Comparison of ENCODE assay signal across 1 cellular context in the genomic region with DNA sequence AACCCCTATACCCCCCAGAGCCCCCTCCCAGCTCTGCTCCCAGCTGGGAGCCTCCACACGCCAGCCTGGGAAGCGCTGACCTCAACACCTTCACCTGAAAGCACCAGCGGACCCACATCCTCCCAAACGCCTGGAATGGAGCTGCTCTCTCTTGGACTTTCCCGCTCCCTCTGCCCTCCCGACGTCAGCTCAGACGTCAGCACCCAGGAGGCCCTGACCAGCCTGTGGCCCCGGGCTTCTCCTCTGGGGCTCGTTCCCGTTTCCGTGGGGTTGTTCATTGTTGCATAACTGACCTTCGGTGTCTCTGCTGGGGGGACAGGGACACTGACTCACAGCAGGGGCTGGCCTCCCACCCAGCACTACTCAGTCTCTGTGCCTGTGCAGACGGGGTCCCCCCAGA.
TF ChIP-seq lines count a peak whose summit lies in the region.

No MANE protein-coding gene starts in this region.

TF ChIP-seq in GM12878, 131 proteins besides CTCF, POLR2A, EP300 and RAD21 (continued from another document):
- TF ChIP-seq, protein P1, sequence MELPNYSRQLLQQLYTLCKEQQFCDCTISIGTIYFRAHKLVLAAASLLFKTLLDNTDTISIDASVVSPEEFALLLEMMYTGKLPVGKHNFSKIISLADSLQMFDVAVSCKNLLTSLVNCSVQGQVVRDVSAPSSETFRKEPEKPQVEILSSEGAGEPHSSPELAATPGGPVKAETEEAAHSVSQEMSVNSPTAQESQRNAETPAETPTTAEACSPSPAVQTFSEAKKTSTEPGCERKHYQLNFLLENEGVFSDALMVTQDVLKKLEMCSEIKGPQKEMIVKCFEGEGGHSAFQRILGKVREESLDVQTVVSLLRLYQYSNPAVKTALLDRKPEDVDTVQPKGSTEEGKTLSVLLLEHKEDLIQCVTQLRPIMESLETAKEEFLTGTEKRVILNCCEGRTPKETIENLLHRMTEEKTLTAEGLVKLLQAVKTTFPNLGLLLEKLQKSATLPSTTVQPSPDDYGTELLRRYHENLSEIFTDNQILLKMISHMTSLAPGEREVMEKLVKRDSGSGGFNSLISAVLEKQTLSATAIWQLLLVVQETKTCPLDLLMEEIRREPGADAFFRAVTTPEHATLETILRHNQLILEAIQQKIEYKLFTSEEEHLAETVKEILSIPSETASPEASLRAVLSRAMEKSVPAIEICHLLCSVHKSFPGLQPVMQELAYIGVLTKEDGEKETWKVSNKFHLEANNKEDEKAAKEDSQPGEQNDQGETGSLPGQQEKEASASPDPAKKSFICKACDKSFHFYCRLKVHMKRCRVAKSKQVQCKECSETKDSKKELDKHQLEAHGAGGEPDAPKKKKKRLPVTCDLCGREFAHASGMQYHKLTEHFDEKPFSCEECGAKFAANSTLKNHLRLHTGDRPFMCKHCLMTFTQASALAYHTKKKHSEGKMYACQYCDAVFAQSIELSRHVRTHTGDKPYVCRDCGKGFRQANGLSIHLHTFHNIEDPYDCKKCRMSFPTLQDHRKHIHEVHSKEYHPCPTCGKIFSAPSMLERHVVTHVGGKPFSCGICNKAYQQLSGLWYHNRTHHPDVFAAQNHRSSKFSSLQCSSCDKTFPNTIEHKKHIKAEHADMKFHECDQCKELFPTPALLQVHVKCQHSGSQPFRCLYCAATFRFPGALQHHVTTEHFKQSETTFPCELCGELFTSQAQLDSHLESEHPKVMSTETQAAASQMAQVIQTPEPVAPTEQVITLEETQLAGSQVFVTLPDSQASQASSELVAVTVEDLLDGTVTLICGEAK (IDR thresholded peaks at IDR 0.05; ENCODE audit: borderline replicate concordance) = no peak
- TF ChIP-seq, protein P2, sequence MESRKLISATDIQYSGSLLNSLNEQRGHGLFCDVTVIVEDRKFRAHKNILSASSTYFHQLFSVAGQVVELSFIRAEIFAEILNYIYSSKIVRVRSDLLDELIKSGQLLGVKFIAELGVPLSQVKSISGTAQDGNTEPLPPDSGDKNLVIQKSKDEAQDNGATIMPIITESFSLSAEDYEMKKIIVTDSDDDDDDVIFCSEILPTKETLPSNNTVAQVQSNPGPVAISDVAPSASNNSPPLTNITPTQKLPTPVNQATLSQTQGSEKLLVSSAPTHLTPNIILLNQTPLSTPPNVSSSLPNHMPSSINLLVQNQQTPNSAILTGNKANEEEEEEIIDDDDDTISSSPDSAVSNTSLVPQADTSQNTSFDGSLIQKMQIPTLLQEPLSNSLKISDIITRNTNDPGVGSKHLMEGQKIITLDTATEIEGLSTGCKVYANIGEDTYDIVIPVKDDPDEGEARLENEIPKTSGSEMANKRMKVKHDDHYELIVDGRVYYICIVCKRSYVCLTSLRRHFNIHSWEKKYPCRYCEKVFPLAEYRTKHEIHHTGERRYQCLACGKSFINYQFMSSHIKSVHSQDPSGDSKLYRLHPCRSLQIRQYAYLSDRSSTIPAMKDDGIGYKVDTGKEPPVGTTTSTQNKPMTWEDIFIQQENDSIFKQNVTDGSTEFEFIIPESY (IDR thresholded peaks at IDR 0.05) = no peak
- TF ChIP-seq FOXK2 (IDR thresholded peaks at IDR 0.05) = no peak
- peak; percentile 10; the same call in 1 of the 2 replicates for TF ChIP-seq CREM (IDR thresholded peaks at IDR 0.05; ENCODE audit: low read depth)
- TF ChIP-seq CHD4 (IDR thresholded peaks at IDR 0.05) = no peak
- TF ChIP-seq, protein P3, sequence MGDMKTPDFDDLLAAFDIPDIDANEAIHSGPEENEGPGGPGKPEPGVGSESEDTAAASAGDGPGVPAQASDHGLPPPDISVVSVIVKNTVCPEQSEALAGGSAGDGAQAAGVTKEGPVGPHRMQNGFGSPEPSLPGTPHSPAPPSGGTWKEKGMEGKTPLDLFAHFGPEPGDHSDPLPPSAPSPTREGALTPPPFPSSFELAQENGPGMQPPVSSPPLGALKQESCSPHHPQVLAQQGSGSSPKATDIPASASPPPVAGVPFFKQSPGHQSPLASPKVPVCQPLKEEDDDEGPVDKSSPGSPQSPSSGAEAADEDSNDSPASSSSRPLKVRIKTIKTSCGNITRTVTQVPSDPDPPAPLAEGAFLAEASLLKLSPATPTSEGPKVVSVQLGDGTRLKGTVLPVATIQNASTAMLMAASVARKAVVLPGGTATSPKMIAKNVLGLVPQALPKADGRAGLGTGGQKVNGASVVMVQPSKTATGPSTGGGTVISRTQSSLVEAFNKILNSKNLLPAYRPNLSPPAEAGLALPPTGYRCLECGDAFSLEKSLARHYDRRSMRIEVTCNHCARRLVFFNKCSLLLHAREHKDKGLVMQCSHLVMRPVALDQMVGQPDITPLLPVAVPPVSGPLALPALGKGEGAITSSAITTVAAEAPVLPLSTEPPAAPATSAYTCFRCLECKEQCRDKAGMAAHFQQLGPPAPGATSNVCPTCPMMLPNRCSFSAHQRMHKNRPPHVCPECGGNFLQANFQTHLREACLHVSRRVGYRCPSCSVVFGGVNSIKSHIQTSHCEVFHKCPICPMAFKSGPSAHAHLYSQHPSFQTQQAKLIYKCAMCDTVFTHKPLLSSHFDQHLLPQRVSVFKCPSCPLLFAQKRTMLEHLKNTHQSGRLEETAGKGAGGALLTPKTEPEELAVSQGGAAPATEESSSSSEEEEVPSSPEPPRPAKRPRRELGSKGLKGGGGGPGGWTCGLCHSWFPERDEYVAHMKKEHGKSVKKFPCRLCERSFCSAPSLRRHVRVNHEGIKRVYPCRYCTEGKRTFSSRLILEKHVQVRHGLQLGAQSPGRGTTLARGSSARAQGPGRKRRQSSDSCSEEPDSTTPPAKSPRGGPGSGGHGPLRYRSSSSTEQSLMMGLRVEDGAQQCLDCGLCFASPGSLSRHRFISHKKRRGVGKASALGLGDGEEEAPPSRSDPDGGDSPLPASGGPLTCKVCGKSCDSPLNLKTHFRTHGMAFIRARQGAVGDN (IDR thresholded peaks at IDR 0.05) = peak; percentile 42
- no peak for TF ChIP-seq NFIC (IDR thresholded peaks at IDR 0.05; ENCODE audit: low read depth, low read length)
- TF ChIP-seq RUNX3 (IDR thresholded peaks at IDR 0.05; ENCODE audit: low read length) = no peak
- TF ChIP-seq MTA2 (IDR thresholded peaks at IDR 0.05; ENCODE audit: low read depth) = 0 out of 2 replicates have a peak, but pooled peaks have one; percentile 10
- peak in 1 of 2 experiments; percentile 18; a peak in 1 of 4 replicates for TF ChIP-seq BHLHE40 (IDR thresholded peaks at IDR 0.05; ENCODE audit: borderline replicate concordance in 1 of 2, low read depth in 2 of 2, low read length in 1 of 2)
- TF ChIP-seq TCF12 (IDR thresholded peaks at IDR 0.05; ENCODE audit: low read depth, low read length) = peak; percentile 32; the same call in 1 of the 2 replicates
- TF ChIP-seq CBX5 (IDR thresholded peaks at IDR 0.05; ENCODE audit: low read depth) = no peak
- 0 out of 2 replicates have a peak, but pooled peaks have one; percentile 42 for TF ChIP-seq POLR2AphosphoS2 (IDR thresholded peaks at IDR 0.05; ENCODE audit: low read depth, low read length)
- TF ChIP-seq IKZF2 (IDR thresholded peaks at IDR 0.05) = peak; percentile 55 to 71; a peak in 2 of 4 replicates
- TF ChIP-seq NBN (IDR thresholded peaks at IDR 0.05) = no peak
- TF ChIP-seq, protein P4, sequence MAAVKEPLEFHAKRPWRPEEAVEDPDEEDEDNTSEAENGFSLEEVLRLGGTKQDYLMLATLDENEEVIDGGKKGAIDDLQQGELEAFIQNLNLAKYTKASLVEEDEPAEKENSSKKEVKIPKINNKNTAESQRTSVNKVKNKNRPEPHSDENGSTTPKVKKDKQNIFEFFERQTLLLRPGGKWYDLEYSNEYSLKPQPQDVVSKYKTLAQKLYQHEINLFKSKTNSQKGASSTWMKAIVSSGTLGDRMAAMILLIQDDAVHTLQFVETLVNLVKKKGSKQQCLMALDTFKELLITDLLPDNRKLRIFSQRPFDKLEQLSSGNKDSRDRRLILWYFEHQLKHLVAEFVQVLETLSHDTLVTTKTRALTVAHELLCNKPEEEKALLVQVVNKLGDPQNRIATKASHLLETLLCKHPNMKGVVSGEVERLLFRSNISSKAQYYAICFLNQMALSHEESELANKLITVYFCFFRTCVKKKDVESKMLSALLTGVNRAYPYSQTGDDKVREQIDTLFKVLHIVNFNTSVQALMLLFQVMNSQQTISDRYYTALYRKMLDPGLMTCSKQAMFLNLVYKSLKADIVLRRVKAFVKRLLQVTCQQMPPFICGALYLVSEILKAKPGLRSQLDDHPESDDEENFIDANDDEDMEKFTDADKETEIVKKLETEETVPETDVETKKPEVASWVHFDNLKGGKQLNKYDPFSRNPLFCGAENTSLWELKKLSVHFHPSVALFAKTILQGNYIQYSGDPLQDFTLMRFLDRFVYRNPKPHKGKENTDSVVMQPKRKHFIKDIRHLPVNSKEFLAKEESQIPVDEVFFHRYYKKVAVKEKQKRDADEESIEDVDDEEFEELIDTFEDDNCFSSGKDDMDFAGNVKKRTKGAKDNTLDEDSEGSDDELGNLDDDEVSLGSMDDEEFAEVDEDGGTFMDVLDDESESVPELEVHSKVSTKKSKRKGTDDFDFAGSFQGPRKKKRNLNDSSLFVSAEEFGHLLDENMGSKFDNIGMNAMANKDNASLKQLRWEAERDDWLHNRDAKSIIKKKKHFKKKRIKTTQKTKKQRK (IDR thresholded peaks at IDR 0.05; ENCODE audit: low read depth, low read length) = no peak
- no peak for TF ChIP-seq ATF7 (IDR thresholded peaks at IDR 0.05; ENCODE audit: low read depth)
- TF ChIP-seq PAX5 (IDR thresholded peaks at IDR 0.05; ENCODE audit: borderline replicate concordance, low read depth, low read length) = peak; percentile 18; the same call in 1 of the 2 replicates
- TF ChIP-seq POU2F2 (IDR thresholded peaks at IDR 0.05; ENCODE audit: borderline replicate concordance, low read depth, low read length) = no peak
- peak; percentile 66 for TF ChIP-seq IKZF1 (conservative IDR thresholded peaks at IDR 0.05)
- no peak for TF ChIP-seq ZNF274 (IDR thresholded peaks at IDR 0.05; ENCODE audit: insufficient read depth, insufficient read length)
- TF ChIP-seq, protein P5, sequence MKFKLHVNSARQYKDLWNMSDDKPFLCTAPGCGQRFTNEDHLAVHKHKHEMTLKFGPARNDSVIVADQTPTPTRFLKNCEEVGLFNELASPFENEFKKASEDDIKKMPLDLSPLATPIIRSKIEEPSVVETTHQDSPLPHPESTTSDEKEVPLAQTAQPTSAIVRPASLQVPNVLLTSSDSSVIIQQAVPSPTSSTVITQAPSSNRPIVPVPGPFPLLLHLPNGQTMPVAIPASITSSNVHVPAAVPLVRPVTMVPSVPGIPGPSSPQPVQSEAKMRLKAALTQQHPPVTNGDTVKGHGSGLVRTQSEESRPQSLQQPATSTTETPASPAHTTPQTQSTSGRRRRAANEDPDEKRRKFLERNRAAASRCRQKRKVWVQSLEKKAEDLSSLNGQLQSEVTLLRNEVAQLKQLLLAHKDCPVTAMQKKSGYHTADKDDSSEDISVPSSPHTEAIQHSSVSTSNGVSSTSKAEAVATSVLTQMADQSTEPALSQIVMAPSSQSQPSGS (IDR thresholded peaks at IDR 0.05; ENCODE audit: low read length) = no peak
- no peak for TF ChIP-seq TBL1XR1 (IDR thresholded peaks at IDR 0.05; ENCODE audit: low read depth, low read length)
- no peak for TF ChIP-seq RBBP5 (conservative IDR thresholded peaks at IDR 0.05)
- TF ChIP-seq MEF2A (IDR thresholded peaks at IDR 0.05; ENCODE audit: insufficient read depth, low read depth, low read length) = no peak
- TF ChIP-seq EED (IDR thresholded peaks at IDR 0.05; ENCODE audit: low read depth) = 0 out of 2 replicates have a peak, but pooled peaks have one; percentile 47
- TF ChIP-seq POLR2AphosphoS5 (IDR thresholded peaks at IDR 0.05; ENCODE audit: low read length) = no peak; the same call in 1 of the 2 replicates
- TF ChIP-seq SMC3 (IDR thresholded peaks at IDR 0.05; ENCODE audit: borderline replicate concordance, low read length) = 0 out of 2 replicates have a peak, but pooled peaks have one; percentile 6
TF ChIP-seq in GM12878: peak in this region for 12.
